11 cellular contexts compared by ENCODE assay signal in genomic region chr22:38135133-38135706, GRCh38. TPM values are rescaled to one million over a fixed set of nuclear protein-coding genes. Genes with fewer than 3 reads are reported as not detected.
DNase-seq lines count a peak whose midpoint lies in the region; ATAC-seq, FAIRE-seq and TF ChIP-seq lines count a peak whose summit lies in the region.
"Had no signal": no experiment of that assay in that cellular context is flagged by ENCODE, and none has a peak within 500 bp of the region (broad histone marks: within the 10 kb centered on the region; RNA-seq: fewer than 3 reads in every experiment).

No MANE protein-coding gene starts in this region.

- H3K9me3 ChIP-seq in neuronal stem cell (replicated peaks in 1 of 2; ENCODE audit: control insufficient read depth in 2 of 2, insufficient read depth in 1 of 2, low read depth in 1 of 2, low read length in 2 of 2): no peaks in the 10 kb centered on the region

- H3K79me1 ChIP-seq in neuronal stem cell (ENCODE audit: low read depth, low read length): no peaks in the 10 kb centered on the region

- no peak for FAIRE-seq in GM19239 (lab: Jason Lieb, UNC)

- H3K9ac ChIP-seq in neuronal stem cell (ENCODE audit: low read depth, low read length, poor library complexity): no peak overlapping the region

- DNase-seq in CD1c-positive myeloid dendritic cell (ENCODE audit: extremely low spot score): peak; percentile 71
- peak; percentile 91 for DNase-seq in M059J (ENCODE audit: low read depth)
- DNase-seq in cardiac fibroblast (ENCODE audit: low read depth in 2 of 2): peak; percentile 82 to 94
- no peak for DNase-seq in neuronal stem cell (ENCODE audit: low spot score)
- DNase-seq in effector CD8-positive, alpha-beta T cell (lab: John Stamatoyannopoulos, UW): no peak
- no peak for DNase-seq in GM19239 (ENCODE audit: insufficient read length, low spot score)
- DNase-seq in midbrain (lab: John Stamatoyannopoulos, UW): no peak
- DNase-seq: activated CD8-positive, alpha-beta memory T cell treated with anti-CD3 and anti-CD28 coated beads, Interleukin-2, amount 50 U/mL, for 4 hours; naive thymus-derived CD4-positive, alpha-beta T cell had no signal

- H2AFZ ChIP-seq in neuronal stem cell (ENCODE audit: low read length): no peak overlapping the region

- no peak overlapping the region for H3K23ac ChIP-seq in neuronal stem cell (ENCODE audit: low read depth, low read length, poor library complexity)

- no peak for TF ChIP-seq CTCF in cardiac fibroblast (IDR thresholded peaks at IDR 0.05; ENCODE audit: low read depth, low read length)

- H2BK12ac ChIP-seq in neuronal stem cell (ENCODE audit: low read length): no peak overlapping the region

- H3K27me3 ChIP-seq in neuronal stem cell (ENCODE audit: control insufficient read depth in 3 of 3, insufficient read depth in 3 of 3, low read depth in 1 of 3, low read length in 3 of 3): no peaks in the 10 kb centered on the region

- no peak overlapping the region for H3K14ac ChIP-seq in neuronal stem cell (ENCODE audit: low read length)

- H3K4ac ChIP-seq in neuronal stem cell (ENCODE audit: low read length): peak overlapping the region; percentile 78

- WGBS in neuronal stem cell (ENCODE audit: extremely low coverage in 2 of 2, insufficient read length in 2 of 2, insufficient replicate concordance in 1 of 2), 2 donors: no CpG with 5 or more reads among the region's 4 CpGs

- H4K91ac ChIP-seq in neuronal stem cell (ENCODE audit: low read depth, low read length, poor library complexity): no peak overlapping the region

- ATAC-seq in HG03469 (IDR thresholded peaks at IDR 0.05; ENCODE audit: unreplicated experiment): no peak
- ATAC-seq: naive thymus-derived CD4-positive, alpha-beta T cell had no signal

- peaks cover 4 to 6% of the 10 kb centered on the region in 2 donors for H3K36me3 ChIP-seq in neuronal stem cell (replicated peaks in 1 of 2; ENCODE audit: control insufficient read depth in 2 of 2, insufficient read depth in 2 of 2, low read length in 2 of 2)

- no peak overlapping the region for H3K27ac ChIP-seq in neuronal stem cell (replicated peaks; ENCODE audit: low read length)

- no peak overlapping the region for H3K4me3 ChIP-seq in cardiac fibroblast (replicated peaks in 1 of 2; ENCODE audit: low read depth in 2 of 2, low read length in 2 of 2)
- no peak overlapping the region for H3K4me3 ChIP-seq in neuronal stem cell (ENCODE audit: low read length in 2 of 2)

- no peaks in the 10 kb centered on the region for H3K4me1 ChIP-seq in neuronal stem cell (ENCODE audit: control insufficient read depth in 2 of 2, insufficient read depth in 1 of 2, low read depth in 1 of 2, low read length in 2 of 2)

- H3K18ac ChIP-seq in neuronal stem cell (ENCODE audit: low read length): no peak overlapping the region

- no peak overlapping the region for H2BK15ac ChIP-seq in neuronal stem cell (ENCODE audit: low read length)

- H2BK5ac ChIP-seq in neuronal stem cell (ENCODE audit: low read length): no peak overlapping the region

- no peak overlapping the region for H2BK120ac ChIP-seq in neuronal stem cell (ENCODE audit: low read depth, low read length)

- H4K8ac ChIP-seq in neuronal stem cell (ENCODE audit: low read depth, low read length): no peak overlapping the region

- no peak overlapping the region for H2AK5ac ChIP-seq in neuronal stem cell (ENCODE audit: low read depth, low read length)

- no peak overlapping the region for H3K4me2 ChIP-seq in neuronal stem cell (ENCODE audit: insufficient read depth, low read length, poor library complexity, severe bottlenecking)

RNA-seq across cellular contexts. Expression of gene BAIAP2L2, which starts 24.7 kb away (rescaled TPM):
- total RNA-seq in M059J (2014; rRNA removed; shearing (Covaris generic)): not detected in 2 replicates
- polyA plus RNA-seq in neuronal stem cell (2013, experiment 1 of 2): 4.8 TPM
- 4.5 TPM for polyA plus RNA-seq in neuronal stem cell (2013, experiment 2 of 2)
- polyA plus RNA-seq: IgD-negative memory B cell; naive thymus-derived CD4-positive, alpha-beta T cell had no signal

RNA-seq across cellular contexts. Expression of gene PLA2G6, which starts 46.4 kb away (rescaled TPM):
- total RNA-seq in M059J (2014; rRNA removed; shearing (Covaris generic)): 0.96 TPM in 1 of 2 replicates, not detected in the other
- 10.9 TPM for polyA plus RNA-seq in neuronal stem cell (2013, experiment 1 of 2)
- 11.4 TPM for polyA plus RNA-seq in neuronal stem cell (2013, experiment 2 of 2)

RNA-seq across cellular contexts. Expression of gene SLC16A8, which starts 51.2 kb away (rescaled TPM):
- total RNA-seq in M059J (2014; rRNA removed; shearing (Covaris generic)): not detected in 2 replicates
- polyA plus RNA-seq in neuronal stem cell (2013, experiment 1 of 2): 1.3 TPM
- polyA plus RNA-seq in neuronal stem cell (2013, experiment 2 of 2): 0.91 TPM
- total RNA-seq: naive thymus-derived CD4-positive, alpha-beta T cell had no signal
- polyA plus RNA-seq: IgD-negative memory B cell; naive thymus-derived CD4-positive, alpha-beta T cell had no signal

Comparison
In these comparisons a context has a peak if more than half of its experiments do, and no peak if none do; other contexts are left out.
1. DNase-seq: peak in CD1c-positive myeloid dendritic cell (single experiment), M059J (single experiment) and cardiac fibroblast (2 of 2); none in neuronal stem cell (single experiment), effector CD8-positive, alpha-beta T cell (single experiment), GM19239 (single experiment) and midbrain (single experiment).